In the genomic region with DNA sequence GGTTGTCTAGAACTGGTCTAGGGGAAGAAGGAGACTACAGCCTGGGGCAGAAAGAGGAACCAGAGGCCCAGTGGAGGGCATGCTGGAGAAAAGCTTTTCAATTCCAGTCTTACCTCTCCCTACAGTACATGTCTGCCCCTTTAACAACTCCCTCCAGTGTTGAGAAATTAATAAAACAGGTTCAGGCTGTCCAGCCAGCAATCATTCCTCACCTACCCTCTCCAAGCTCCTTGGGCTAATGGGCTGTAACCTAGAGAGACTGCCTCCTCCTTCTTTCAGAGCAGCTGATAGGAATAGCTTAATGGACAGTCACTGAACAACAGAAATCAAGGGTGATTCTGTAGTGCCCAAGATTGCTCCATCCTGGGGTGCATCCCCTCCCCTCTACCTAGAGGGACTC, we compare ENCODE assay signal across 17 cellular contexts. TPM values are rescaled to one million over a fixed set of nuclear protein-coding genes. Genes with fewer than 3 reads are reported as not detected.
A peak's percentile ranks its signal among the peaks of the same experiment; 100 is the strongest.
DNase-seq lines count a peak whose midpoint lies in the region; ATAC-seq lines count a peak whose summit lies in the region.
"Had no signal": no experiment of that assay in that cellular context is flagged by ENCODE, and none has a peak within 500 bp of the region (broad histone marks: within the 10 kb centered on the region; RNA-seq: fewer than 3 reads in every experiment).

No MANE protein-coding gene starts in this region.

- no peaks in the 10 kb centered on the region for H3K27me3 Mint-ChIP-seq in activated T-helper 17 cell treated with anti-CD3 and anti-CD28 coated beads, Interleukin-2, amount 50 U/mL, for 72 hours
- no peaks in the 10 kb centered on the region for H3K27me3 Mint-ChIP-seq in stimulated activated naive B cell treated with anti-CD40 and anti-IgM and Interleukin-4, amounts not matched to agents 10 μg/mL and 1 μg/mL and 100 μg/mL, for 72 hours

- no peaks in the 10 kb centered on the region for H3K36me3 ChIP-seq in GM23248 (ENCODE audit: low read depth)
- H3K36me3 ChIP-seq: brain microvascular endothelial cell, suprapubic skin had no signal

- no peaks in the 10 kb centered on the region for H3K9me3 ChIP-seq in GM23248 (ENCODE audit: low read depth)
- H3K9me3 ChIP-seq: suprapubic skin had no signal

- H3K9me3 Mint-ChIP-seq in activated T-helper 17 cell treated with anti-CD3 and anti-CD28 coated beads, Interleukin-2, amount 50 U/mL, for 72 hours, result no peaks in the 10 kb centered on the region
- H3K9me3 Mint-ChIP-seq in stimulated activated naive B cell treated with anti-CD40 and anti-IgM and Interleukin-4, amounts not matched to agents 10 μg/mL and 1 μg/mL and 100 μg/mL, for 72 hours, result no peaks in the 10 kb centered on the region

- no peak overlapping the region for H3K27ac ChIP-seq in GM23248
- H3K27ac ChIP-seq: brain microvascular endothelial cell, suprapubic skin had no signal

- no peak overlapping the region for H3K4me2 ChIP-seq in GM23248 (ENCODE audit: unreplicated experiment)

- in situ Hi-C loops in GM23248 (cut with MboI), result no loop called here

- no peak overlapping the region for H3K4me3 Mint-ChIP-seq in activated T-helper 17 cell treated with anti-CD3 and anti-CD28 coated beads, Interleukin-2, amount 50 U/mL, for 72 hours
- no peak overlapping the region for H3K4me3 Mint-ChIP-seq in stimulated activated naive B cell treated with anti-CD40 and anti-IgM and Interleukin-4, amounts not matched to agents 10 μg/mL and 1 μg/mL and 100 μg/mL, for 72 hours

- DNase-seq in NCI-H82 (lab: John Stamatoyannopoulos, UW) (peak; percentile 3), NCI-H82 treated with DMSO at 0.1 percent for 48 hours (lab: John Stamatoyannopoulos, UW; ENCODE audit: unreplicated experiment) (no peak), MV-4-11 (lab: John Stamatoyannopoulos, UW) (peak; percentile 65), GM23248 (no peak), GM03348 (ENCODE audit: low spot score) (no peak)
- no peak for DNase-seq in stimulated activated naive B cell treated with anti-CD40 and anti-IgM and Interleukin-4, amounts not matched to agents 10 μg/mL and 1 μg/mL and 100 μg/mL, for 72 hours
- DNase-seq: 8988T; activated CD4-positive, alpha-beta T cell treated with anti-CD3 and anti-CD28 coated beads, Interleukin-2, amount 50 U/mL, for 48 hours; activated gamma-delta T cell treated with Interleukin-2 at 50 U/mL for 16 hours; brain microvascular endothelial cell; glutamatergic neuron; HCEC 1CT; NCI-H1694 treated with DMSO at 0.1 percent for 48 hours; NCI-H774 had no signal

- H3K27me3 ChIP-seq in GM23248 (replicated peaks; ENCODE audit: insufficient read depth), result no peaks in the 10 kb centered on the region
- H3K27me3 ChIP-seq: brain microvascular endothelial cell, suprapubic skin had no signal

- no peaks in the 10 kb centered on the region for H3K36me3 Mint-ChIP-seq in activated T-helper 17 cell treated with anti-CD3 and anti-CD28 coated beads, Interleukin-2, amount 50 U/mL, for 72 hours (ENCODE audit: low read depth)
- H3K36me3 Mint-ChIP-seq in stimulated activated naive B cell treated with anti-CD40 and anti-IgM and Interleukin-4, amounts not matched to agents 10 μg/mL and 1 μg/mL and 100 μg/mL, for 72 hours, result peaks cover 2 to 22% of the 10 kb centered on the region in 2 donors

- peaks cover 39% of the 10 kb centered on the region for H3K79me2 ChIP-seq in GM23248 (ENCODE audit: insufficient read depth)

- no peaks in the 10 kb centered on the region for H3K9me2 ChIP-seq in GM23248 (ENCODE audit: insufficient read depth)

- no peaks in the 10 kb centered on the region for H4K20me1 ChIP-seq in GM23248 (ENCODE audit: insufficient read depth)

- H3K4me1 Mint-ChIP-seq in activated T-helper 17 cell treated with anti-CD3 and anti-CD28 coated beads, Interleukin-2, amount 50 U/mL, for 72 hours, result peaks cover 16% of the 10 kb centered on the region
- peaks cover 26 to 44% of the 10 kb centered on the region in 2 donors for H3K4me1 Mint-ChIP-seq in stimulated activated naive B cell treated with anti-CD40 and anti-IgM and Interleukin-4, amounts not matched to agents 10 μg/mL and 1 μg/mL and 100 μg/mL, for 72 hours

- H3K4me1 ChIP-seq in GM23248 (ENCODE audit: insufficient read depth), result 0 out of 2 replicates have a peak, but pooled peaks cover 3% of the 10 kb centered on the region

- H2AFZ ChIP-seq in GM23248, result no peak overlapping the region

- no peak for ATAC-seq in activated T-helper 17 cell treated with anti-CD3 and anti-CD28 coated beads, Interleukin-2, amount 50 U/mL, for 72 hours (replicated peaks)
- peak; percentile 64 to 74 for ATAC-seq in stimulated activated naive B cell treated with anti-CD40 and anti-IgM and Interleukin-4, amounts not matched to agents 10 μg/mL and 1 μg/mL and 100 μg/mL, for 72 hours (replicated peaks)
- no peak for ATAC-seq in HG02852 (IDR thresholded peaks at IDR 0.05; ENCODE audit: unreplicated experiment)

- no peak overlapping the region for H3K4me3 ChIP-seq in GM23248
- H3K4me3 ChIP-seq: suprapubic skin had no signal

- H3F3A ChIP-seq in GM23248 (ENCODE audit: insufficient read depth), result 0 out of 2 replicates have a peak, but pooled peaks cover 5% of the 10 kb centered on the region

- H3K9ac ChIP-seq in GM23248, result no peak overlapping the region

- H3K27ac Mint-ChIP-seq in activated T-helper 17 cell treated with anti-CD3 and anti-CD28 coated beads, Interleukin-2, amount 50 U/mL, for 72 hours, result peak overlapping the region; percentile 69
- no peak overlapping the region for H3K27ac Mint-ChIP-seq in stimulated activated naive B cell treated with anti-CD40 and anti-IgM and Interleukin-4, amounts not matched to agents 10 μg/mL and 1 μg/mL and 100 μg/mL, for 72 hours

RNA-seq across cellular contexts. Expression of a gene that starts 8.8 kb away (rescaled TPM):
- 10 to 100 TPM; 16.9 to 29.2 TPM for total RNA-seq in activated T-helper 17 cell treated with anti-CD3 and anti-CD28 coated beads, Interleukin-2, amount 50 U/mL, for 72 hours
- total RNA-seq in GM23248 (2014; rRNA removed; shearing (Covaris generic)), result 11.5 and 12.9 TPM in 2 replicates
- 11.5 and 12.4 TPM in 2 replicates for polyA plus RNA-seq in GM23248 (2016; fragmentation: Nextera tagmentation; extraction: Ambion mirVana)

Comparison
In these comparisons a context has a peak if more than half of its experiments do, and no peak if none do; other contexts are left out.
1. DNase-seq: peak in NCI-H82 (single experiment) and MV-4-11 (single experiment); none in NCI-H82 treated with DMSO at 0.1 percent for 48 hours (single experiment), stimulated activated naive B cell treated with anti-CD40 and anti-IgM and Interleukin-4, amounts not matched to agents 10 μg/mL and 1 μg/mL and 100 μg/mL, for 72 hours (single experiment), GM23248 (single experiment) and GM03348 (single experiment).
2. ATAC-seq: peak in stimulated activated naive B cell treated with anti-CD40 and anti-IgM and Interleukin-4, amounts not matched to agents 10 μg/mL and 1 μg/mL and 100 μg/mL, for 72 hours (2 of 2); none in activated T-helper 17 cell treated with anti-CD3 and anti-CD28 coated beads, Interleukin-2, amount 50 U/mL, for 72 hours (single experiment) and HG02852 (single experiment).